Comparison of ENCODE assay signal across 31 cellular contexts in the genomic region with DNA sequence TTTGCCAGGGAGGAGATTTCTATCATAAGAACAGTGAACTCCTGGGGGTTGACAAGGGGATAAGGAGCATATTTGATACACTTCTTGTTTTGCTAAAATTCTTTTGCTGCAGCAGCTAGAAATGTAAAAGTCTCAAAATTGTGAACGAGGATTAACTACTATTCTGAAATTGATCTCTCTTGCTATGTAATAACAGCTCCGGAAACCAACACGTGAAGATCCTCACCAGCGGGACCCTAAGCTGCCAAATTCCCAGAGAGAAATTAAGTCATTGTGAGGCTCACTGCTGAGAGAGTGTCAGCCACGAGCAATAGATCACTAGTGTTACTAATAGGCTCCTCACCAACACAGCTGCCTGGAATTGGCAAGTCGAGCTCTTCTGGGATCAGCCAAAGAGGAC. TPM values are rescaled to one million over a fixed set of nuclear protein-coding genes. Genes with fewer than 3 reads are reported as not detected.
"Had no signal": no experiment of that assay in that cellular context is flagged by ENCODE, and none has a peak within 500 bp of the region (broad histone marks: within the 10 kb centered on the region; RNA-seq: fewer than 3 reads in every experiment).

No MANE protein-coding gene starts in this region.

- ATAC-seq: activated CD4-positive, CD25-positive, alpha-beta regulatory T cell treated with anti-CD3 and anti-CD28 coated beads, Interleukin-2, amount 50 U/mL, for 24 hours; activated T-helper 17 cell treated with anti-CD3 and anti-CD28 coated beads, Interleukin-2, amount 50 U/mL, for 72 hours; effector memory CD8-positive, alpha-beta T cell had no signal

- H3K4me1 ChIP-seq: esophagus squamous epithelium had no signal

- H3K36me3 ChIP-seq: brain microvascular endothelial cell, esophagus squamous epithelium, WERI-Rb-1 had no signal

- H3K27ac ChIP-seq: brain microvascular endothelial cell, epithelial cell of prostate, esophagus squamous epithelium, WERI-Rb-1 had no signal

- H3K9me3 ChIP-seq: esophagus squamous epithelium had no signal

- DNase-seq: activated B cell treated with CpG ODN at 0.5 μM for 24 hours; activated CD4-positive, alpha-beta T cell treated with anti-CD3 and anti-CD28 coated beads for 48 hours; activated CD4-positive, alpha-beta T cell treated with anti-CD3 and anti-CD28 coated beads, Interleukin-2, amount 50 U/mL, for 1 hour; activated CD4-positive, alpha-beta T cell treated with anti-CD3 and anti-CD28 coated beads, Interleukin-2, amount 50 U/mL, for 48 hours; activated CD8-positive, alpha-beta memory T cell treated with anti-CD3 and anti-CD28 coated beads for 24 hours; activated effector memory CD4-positive, alpha-beta T cell treated with Interleukin-2 at 50 U/mL for 16 hours; activated gamma-delta T cell treated with Interleukin-2 at 50 U/mL for 16 hours; activated naive CD4-positive, alpha-beta T cell treated with anti-CD3 and anti-CD28 coated beads, Interleukin-2, amount 50 U/mL, for 16 hours; activated naive CD4-positive, alpha-beta T cell treated with Interleukin-2 at 50 U/mL for 16 hours; activated T-cell treated with anti-CD3 and anti-CD28 coated beads, Interleukin-2, amount 50 U/mL, for 4 hours; amniotic stem cell; anterior cingulate cortex; brain microvascular endothelial cell; caudate nucleus; cortex of kidney; dermis blood vessel endothelial cell; effector CD4-positive, alpha-beta T cell; effector memory CD8-positive, alpha-beta T cell; esophagus squamous epithelium; head of caudate nucleus; T-helper 2 cell; WERI-Rb-1 had no signal

- H3K4me3 ChIP-seq: esophagus squamous epithelium had no signal

RNA-seq across cellular contexts. Expression of gene VWA2, which starts 5.6 kb away (rescaled TPM):
- total RNA-seq: activated B cell treated with CpG ODN at 0.5 μM for 24 hours; activated CD8-positive, alpha-beta T cell treated with anti-CD3 and anti-CD28 coated beads for 36 hours; activated T-cell treated with anti-CD3 and anti-CD28 coated beads, Interleukin-2, amount 50 U/mL, for 4 hours; activated T-helper 17 cell treated with anti-CD3 and anti-CD28 coated beads, Interleukin-2, amount 50 U/mL, for 72 hours; chondrocyte; dermis blood vessel endothelial cell; endothelial cell of umbilical vein; T-helper 1 cell treated with Interleukin-12 subunit alpha and Interleukin-12 subunit beta and Interleukin-4 antibody, amounts not matched to agents 30 ng/mL and 1 ng/mL, for 36 hours had no signal
- polyA plus RNA-seq: endothelial cell of umbilical vein had no signal

RNA-seq across cellular contexts. Expression of gene TDRD1, which starts 54.3 kb away (rescaled TPM):
- total RNA-seq: astrocyte, chondrocyte, endothelial cell of umbilical vein, fibroblast of lung had no signal
- polyA plus RNA-seq: endothelial cell of umbilical vein had no signal
